ENCODE assay signal across 1 cellular context in genomic region chr2:7209776-7210555, GRCh38.
TF ChIP-seq lines count a peak whose summit lies in the region.

No MANE protein-coding gene starts in this region.

TF ChIP-seq in SK-N-SH, 30 proteins besides CTCF, POLR2A, EP300 and RAD21 (continued from another document):
- TF ChIP-seq TEAD4 (IDR thresholded peaks at IDR 0.05; ENCODE audit: borderline replicate concordance, insufficient read depth): peak; percentile 97
- TF ChIP-seq SIN3A (IDR thresholded peaks at IDR 0.05; ENCODE audit: borderline replicate concordance, low read depth, low read length): no peak
- TF ChIP-seq MAX (IDR thresholded peaks at IDR 0.05; ENCODE audit: low read depth): peak; percentile 69
- peak; percentile 94 for TF ChIP-seq NFIC (IDR thresholded peaks at IDR 0.05; ENCODE audit: borderline replicate concordance)
